8 cellular contexts compared by ENCODE assay signal in genomic region chr5:78509145-78509865, GRCh38.
DNase-seq lines count a peak whose midpoint lies in the region; ATAC-seq and TF ChIP-seq lines count a peak whose summit lies in the region.

No MANE protein-coding gene starts in this region.

- H3K27ac ChIP-seq in heart left ventricle, result peak overlapping the region in 9 of 12 donors; percentile 51 to 85 (median 65)
- H3K27ac ChIP-seq in upper lobe of right lung, result peak overlapping the region; percentile 75

- intact Hi-C loops in heart left ventricle (cut with DNase I), result no loop called here
- intact Hi-C loops in Right ventricle myocardium inferior (cut with DNase I), result no loop called here
- intact Hi-C loops in upper lobe of right lung (cut with DNase I), result no loop called here

- no peaks in the 10 kb centered on the region for H3K36me3 Mint-ChIP-seq in activated naive CD8-positive, alpha-beta T cell treated with anti-CD3 and anti-CD28 coated beads, Interleukin-2, amount 50 U/mL, for 24 hours (ENCODE audit: low read depth)

- H3K9me3 Mint-ChIP-seq in activated naive CD8-positive, alpha-beta T cell treated with anti-CD3 and anti-CD28 coated beads, Interleukin-2, amount 50 U/mL, for 24 hours, result no peaks in the 10 kb centered on the region

- H3K36me3 ChIP-seq in heart left ventricle (peaks cover 0 to 6% (median 0%) of the 10 kb centered on the region in 9 donors), upper lobe of right lung (no peaks in the 10 kb centered on the region)

- TF ChIP-seq CTCF in heart left ventricle (IDR thresholded peaks at IDR 0.05) (no peak), upper lobe of right lung (IDR thresholded peaks at IDR 0.05) (no peak), GM20000 (IDR thresholded peaks at IDR 0.05; ENCODE audit: extremely low read depth, missing control alignments) (no peak)

- H3K4me1 Mint-ChIP-seq in activated naive CD8-positive, alpha-beta T cell treated with anti-CD3 and anti-CD28 coated beads, Interleukin-2, amount 50 U/mL, for 24 hours, result peaks cover 9% of the 10 kb centered on the region

- ATAC-seq in heart left ventricle, result no peak
- ATAC-seq in Right ventricle myocardium inferior, result no peak
- ATAC-seq in activated naive CD8-positive, alpha-beta T cell treated with anti-CD3 and anti-CD28 coated beads, Interleukin-2, amount 50 U/mL, for 24 hours, result no peak
- no peak for ATAC-seq in upper lobe of right lung
- no peak for ATAC-seq in HG03139 (IDR thresholded peaks at IDR 0.05; ENCODE audit: unreplicated experiment)

- 64 to 78% (median 73%) methylated on average over 18 of the region's 18 CpGs for WGBS in heart left ventricle, 4 donors

- H3K4me1 ChIP-seq in heart left ventricle (peaks cover 4 to 81% (median 41%) of the 10 kb centered on the region in 12 donors), mononuclear cell (ENCODE audit: insufficient read depth, low read length) (peaks cover 60% of the 10 kb centered on the region), upper lobe of right lung (peaks cover 47% of the 10 kb centered on the region)

- peaks cover 51% of the 10 kb centered on the region for H3K27me3 Mint-ChIP-seq in activated naive CD8-positive, alpha-beta T cell treated with anti-CD3 and anti-CD28 coated beads, Interleukin-2, amount 50 U/mL, for 24 hours

- no peak for TF ChIP-seq POLR2A in heart left ventricle (IDR thresholded peaks at IDR 0.05)

- H3K9me3 ChIP-seq in heart left ventricle, result no peaks in the 10 kb centered on the region
- no peaks in the 10 kb centered on the region for H3K9me3 ChIP-seq in mononuclear cell (ENCODE audit: low read depth, low read length)
- H3K9me3 ChIP-seq in upper lobe of right lung, result no peaks in the 10 kb centered on the region

- H3K4me3 ChIP-seq in heart left ventricle (peak overlapping the region in 11 of 12 donors; percentile 24 to 67 (median 48)), mononuclear cell (ENCODE audit: low read length) (peak overlapping the region; percentile 57), upper lobe of right lung (peak overlapping the region; percentile 56)

- DNase-seq in heart left ventricle (no peak), Right ventricle myocardium inferior (ENCODE audit: missing footprints) (no peak), upper lobe of right lung (no peak), GM20000 (ENCODE audit: low spot score) (no peak), occipital lobe (lab: John Stamatoyannopoulos, UW) (no peak)
- DNase-seq in activated naive CD8-positive, alpha-beta T cell treated with anti-CD3 and anti-CD28 coated beads, Interleukin-2, amount 50 U/mL, for 24 hours, result peak; percentile 4

- H3K4me3 Mint-ChIP-seq in activated naive CD8-positive, alpha-beta T cell treated with anti-CD3 and anti-CD28 coated beads, Interleukin-2, amount 50 U/mL, for 24 hours, result peak overlapping the region; percentile 78

- no peak overlapping the region for H3K27ac Mint-ChIP-seq in activated naive CD8-positive, alpha-beta T cell treated with anti-CD3 and anti-CD28 coated beads, Interleukin-2, amount 50 U/mL, for 24 hours

- H3K27me3 ChIP-seq in heart left ventricle (no peaks in the 10 kb centered on the region), mononuclear cell (ENCODE audit: insufficient read depth, low read length) (peaks cover 5% of the 10 kb centered on the region), upper lobe of right lung (no peaks in the 10 kb centered on the region)
